Comparison of ENCODE assay signal across 25 cellular contexts in the genomic region with DNA sequence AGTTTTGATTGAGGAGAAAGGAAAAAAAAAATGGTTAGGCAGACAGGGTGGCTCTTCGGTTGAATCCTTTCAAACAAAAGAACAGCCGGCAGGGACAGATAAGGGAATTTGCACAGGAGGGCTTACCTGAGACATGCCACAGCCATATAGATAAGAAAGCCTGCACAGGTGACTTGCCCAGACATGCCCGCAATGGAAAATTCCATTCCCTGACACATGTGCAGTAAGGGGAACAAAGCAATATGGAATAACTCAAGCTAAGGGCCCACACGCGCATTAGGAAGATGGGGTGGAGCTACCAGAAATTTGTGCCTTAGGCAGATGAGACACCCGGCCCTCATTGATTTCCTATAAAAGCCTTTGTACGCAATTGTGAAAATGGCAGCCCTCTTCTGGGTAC.
DNase-seq lines count a peak whose midpoint lies in the region; ATAC-seq and TF ChIP-seq lines count a peak whose summit lies in the region.
"Had no signal": no experiment of that assay in that cellular context is flagged by ENCODE, and none has a peak within 500 bp of the region (broad histone marks: within the 10 kb centered on the region; RNA-seq: fewer than 3 reads in every experiment).

No MANE protein-coding gene starts in this region.

- H3K4me1 Mint-ChIP-seq in endothelial cell (ENCODE audit: unreplicated experiment) (peaks cover 11% of the 10 kb centered on the region), progenitor cell of endocrine pancreas (ENCODE audit: low read depth) (peaks cover 6% of the 10 kb centered on the region)
- H3K4me1 Mint-ChIP-seq: activated CD4-positive, alpha-beta T cell treated with anti-CD3 and anti-CD28 coated beads, Interleukin-2, amount 10 ng/mL, durations not matched to agents 7 days and 5 days; B cell; brain had no signal

- ATAC-seq in IMR-90 (ENCODE audit: low read depth) (no peak), GM18511 (IDR thresholded peaks at IDR 0.05; ENCODE audit: unreplicated experiment) (no peak), GM18861 (IDR thresholded peaks at IDR 0.05; ENCODE audit: unreplicated experiment) (no peak)
- ATAC-seq: GM23338; stimulated activated naive CD8-positive, alpha-beta T cell treated with anti-CD3 and anti-CD28 coated beads, Interleukin-15, Interleukin-2, amounts not matched to agents 100 U/mL and 50 U/mL, for 24 hours had no signal

- peak overlapping the region; percentile 81 for H4K91ac ChIP-seq in IMR-90 (ENCODE audit: insufficient read depth, low read depth, low read length)

- no peak overlapping the region; the same call in 2 of the 3 replicates for H2BK15ac ChIP-seq in IMR-90 (ENCODE audit: low read depth, low read length)

- no TSS peak for BruUV-seq in IMR-90 (replicated peaks; lab: Mats Ljungman, UMichigan)

- no peak overlapping the region for H3K9ac ChIP-seq in IMR-90 (ENCODE audit: low read depth, low read length)

- H2AK9ac ChIP-seq in IMR-90 (replicated peaks; ENCODE audit: low read depth, low read length, poor library complexity) = peak overlapping the region; percentile 87

- peak overlapping the region; percentile 72 for H2BK5ac ChIP-seq in IMR-90 (ENCODE audit: low read depth, low read length, poor library complexity, severe bottlenecking)

- dilution Hi-C loops in IMR-90 (cut with HindIII; ENCODE audit: low sequenced_read_pairs, unreplicated experiment) = no loop called here

- peak overlapping the region; percentile 96 for H2BK20ac ChIP-seq in IMR-90 (ENCODE audit: low read depth, low read length)

- H3K27ac ChIP-seq in IMR-90 (ENCODE audit: insufficient read depth, low read length) = no peak overlapping the region
- no peak overlapping the region for H3K27ac ChIP-seq in prostate gland
- H3K27ac ChIP-seq: Peyer's patch, SJSA1, tibial artery had no signal

- H2AFZ ChIP-seq in IMR-90 (replicated peaks; ENCODE audit: low read length, poor library complexity) = peak overlapping the region; percentile 70
- H2AFZ ChIP-seq: GM23338 had no signal

- intact Hi-C loops in IMR-90 (cut with micrococcal nuclease) = no loop called here
- intact Hi-C loops in prostate gland (cut with DNase I) = no loop called here

- in situ Hi-C loops in IMR-90 (cut with MboI; ENCODE audit: low sequenced_read_pairs) = loop anchor here (25.0 kb wide), 1 partner anchor 646 kb away; no protein-coding TSS in a partner anchor

- H2BK120ac ChIP-seq in IMR-90 (ENCODE audit: low read depth, low read length) = peak overlapping the region; percentile 98

- H3K4me3 Mint-ChIP-seq in endothelial cell (ENCODE audit: unreplicated experiment) (no peak overlapping the region), progenitor cell of endocrine pancreas (ENCODE audit: low read depth) (no peak overlapping the region)
- H3K4me3 Mint-ChIP-seq: activated CD4-positive, alpha-beta T cell treated with anti-CD3 and anti-CD28 coated beads, Interleukin-2, amount 10 ng/mL, durations not matched to agents 7 days and 5 days; B cell; brain; T-helper 1 cell treated with Interleukin-12 subunit alpha and Interleukin-12 subunit beta and Interleukin-4 antibody, amounts not matched to agents 30 μg/mL and 1 μg/mL, for 36 hours had no signal

- peaks cover 2% of the 10 kb centered on the region; the same call in 1 of the 2 replicates for H3K27me3 ChIP-seq in IMR-90 (ENCODE audit: control insufficient read depth, insufficient read depth, low read length)
- no peaks in the 10 kb centered on the region for H3K27me3 ChIP-seq in prostate gland (replicated peaks; ENCODE audit: insufficient read depth)
- H3K27me3 ChIP-seq: Peyer's patch, SJSA1, tibial artery had no signal

- no peak for TF ChIP-seq RAD21 in IMR-90 (IDR thresholded peaks at IDR 0.05; ENCODE audit: low read length)

- H3K4me2 ChIP-seq in IMR-90 (ENCODE audit: low read depth, low read length) = no peak overlapping the region
- H3K4me2 ChIP-seq: GM23338 had no signal

- no peaks in the 10 kb centered on the region for H3K36me3 ChIP-seq in IMR-90 (ENCODE audit: control insufficient read depth, insufficient read depth, low read length)
- H3K36me3 ChIP-seq in prostate gland = no peaks in the 10 kb centered on the region
- H3K36me3 ChIP-seq: Peyer's patch, SJSA1, tibial artery had no signal

- TF ChIP-seq CTCF in IMR-90 (conservative IDR thresholded peaks at IDR 0.05; ENCODE audit: low read depth, low read length) = no peak
- no peak for TF ChIP-seq CTCF in endothelial cell (IDR thresholded peaks at IDR 0.05; ENCODE audit: unreplicated experiment)
- TF ChIP-seq CTCF in progenitor cell of endocrine pancreas (IDR thresholded peaks at IDR 0.05; ENCODE audit: unreplicated experiment) = no peak
- TF ChIP-seq CTCF in prostate gland (IDR thresholded peaks at IDR 0.05) = no peak

- WGBS in IMR-90 (ENCODE audit: extremely low coverage in 2 of 2, insufficient read length in 1 of 2), 2 experiments = no CpG with 5 or more reads among the region's 7 CpGs
- 88% methylated on average over 7 of the region's 7 CpGs for WGBS in prostate gland

- H3K18ac ChIP-seq in IMR-90 (ENCODE audit: low read depth, low read length) = peak overlapping the region; percentile 93; the same call in 1 of the 2 replicates

- peaks cover 11% of the 10 kb centered on the region for H3K36me3 Mint-ChIP-seq in endothelial cell (ENCODE audit: low read depth, unreplicated experiment)
- H3K36me3 Mint-ChIP-seq in progenitor cell of endocrine pancreas (ENCODE audit: insufficient read depth) = peaks cover 9% of the 10 kb centered on the region

- H4K20me1 ChIP-seq in IMR-90 (ENCODE audit: insufficient read depth, low read length) = no peaks in the 10 kb centered on the region

- POLR2A ChIA-PET in IMR-90 (lab: Charles Lee; ENCODE audit: unreplicated experiment) = no interaction called here

- peak overlapping the region; percentile 95 for H4K5ac ChIP-seq in IMR-90 (ENCODE audit: low read depth, low read length)

- H3K9me1 ChIP-seq in IMR-90 (ENCODE audit: insufficient read depth, low read length) = no peaks in the 10 kb centered on the region

- H3K4me3 ChIP-seq in IMR-90 (ENCODE audit: insufficient read depth, low read depth, low read length) = no peak overlapping the region
- H3K4me3 ChIP-seq in prostate gland = no peak overlapping the region
- H3K4me3 ChIP-seq: GM23338, Peyer's patch, SJSA1, tibial artery had no signal

- peak overlapping the region; percentile 52; the same call in 1 of the 2 replicates for H3K23ac ChIP-seq in IMR-90 (ENCODE audit: low read depth, low read length)

- H3K4ac ChIP-seq in IMR-90 (ENCODE audit: low read depth, low read length) = peak overlapping the region; percentile 90

- peak overlapping the region; percentile 66; the same call in 1 of the 2 replicates for H2AK5ac ChIP-seq in IMR-90 (ENCODE audit: low read depth, low read length)

- no peak for TF ChIP-seq POLR2A in IMR-90 (IDR thresholded peaks at IDR 0.05; ENCODE audit: low read depth, low read length)
- no peak for TF ChIP-seq POLR2A in prostate gland (IDR thresholded peaks at IDR 0.05)

- H3K9me3 Mint-ChIP-seq in endothelial cell (ENCODE audit: unreplicated experiment) (peaks cover 5% of the 10 kb centered on the region), progenitor cell of endocrine pancreas (ENCODE audit: low read depth) (peaks cover 6% of the 10 kb centered on the region)

- H3K14ac ChIP-seq in IMR-90 (replicated peaks; ENCODE audit: low read depth, low read length) = peak overlapping the region; percentile 31

- H3K27ac Mint-ChIP-seq in endothelial cell (ENCODE audit: unreplicated experiment) = peak overlapping the region; percentile 25
- H3K27ac Mint-ChIP-seq in progenitor cell of endocrine pancreas = peak overlapping the region; percentile 2
- H3K27ac Mint-ChIP-seq: activated CD4-positive, alpha-beta T cell treated with anti-CD3 and anti-CD28 coated beads, Interleukin-2, amount 10 ng/mL, durations not matched to agents 7 days and 5 days; B cell; GM23338; T-helper 1 cell treated with Interleukin-12 subunit alpha and Interleukin-12 subunit beta and Interleukin-4 antibody, amounts not matched to agents 30 μg/mL and 1 μg/mL, for 36 hours had no signal

- DNase-seq in NCI-H748 (lab: John Stamatoyannopoulos, UW; ENCODE audit: unreplicated experiment) (peak; percentile 45), NCI-H748 treated with DMSO at 0.1 percent for 48 hours (lab: John Stamatoyannopoulos, UW) (no peak), IMR-90 (no peak), endothelial cell (ENCODE audit: low spot score) (no peak), progenitor cell of endocrine pancreas (ENCODE audit: low spot score, unreplicated experiment) (no peak), prostate gland (ENCODE audit: low spot score) (no peak)
- DNase-seq: activated CD4-positive, alpha-beta T cell treated with anti-CD3 and anti-CD28 coated beads, Interleukin-2, amount 10 ng/mL, durations not matched to agents 7 days and 5 days; activated CD8-positive, alpha-beta memory T cell treated with anti-CD3 and anti-CD28 coated beads, Interleukin-2, amount 50 U/mL, for 48 hours; COR-L47; effector memory CD4-positive, alpha-beta T cell; KG1; NCI-H1694 treated with DMSO at 0.1 percent for 48 hours; NCI-H446; nucleus accumbens; Peyer's patch; stimulated activated CD4-positive, alpha-beta T cell treated with anti-CD3 and anti-CD28 coated beads, Interleukin-4, amount 100 ng/mL, for 1 hour; stimulated activated naive CD8-positive, alpha-beta T cell treated with anti-CD3 and anti-CD28 coated beads, Interleukin-15, Interleukin-2, amounts not matched to agents 100 U/mL and 50 U/mL, for 24 hours; tibial artery had no signal

- H3K9me3 ChIP-seq in IMR-90 (ENCODE audit: control insufficient read depth, insufficient read depth, low read length) = no peaks in the 10 kb centered on the region
- no peaks in the 10 kb centered on the region for H3K9me3 ChIP-seq in prostate gland
- H3K9me3 ChIP-seq: Peyer's patch, SJSA1 had no signal

- no peaks in the 10 kb centered on the region for H3K79me1 ChIP-seq in IMR-90 (ENCODE audit: low read depth in 1 of 2, low read length in 2 of 2)

- H3K27me3 Mint-ChIP-seq in endothelial cell (ENCODE audit: unreplicated experiment) (no peaks in the 10 kb centered on the region), progenitor cell of endocrine pancreas (peaks cover 36% of the 10 kb centered on the region)
- H3K27me3 Mint-ChIP-seq: activated CD4-positive, alpha-beta T cell treated with anti-CD3 and anti-CD28 coated beads, Interleukin-2, amount 10 ng/mL, durations not matched to agents 7 days and 5 days; B cell had no signal

- CTCF ChIA-PET in IMR-90 (lab: Yijun Ruan, JAX) = no interaction called here

- H4K8ac ChIP-seq in IMR-90 (ENCODE audit: low read depth in 2 of 2, low read length in 2 of 2) = peak overlapping the region; percentile 87 to 94; a peak in 3 of 4 replicates

- H3K4me1 ChIP-seq in IMR-90 (ENCODE audit: control insufficient read depth, insufficient read depth, low read length) = no peaks in the 10 kb centered on the region
- no peaks in the 10 kb centered on the region for H3K4me1 ChIP-seq in prostate gland (replicated peaks)
- H3K4me1 ChIP-seq: Peyer's patch, tibial artery had no signal

- no peak overlapping the region for H3K56ac ChIP-seq in IMR-90 (ENCODE audit: extremely low read depth, insufficient read depth, low read length)

TF ChIP-seq in IMR-90, 13 proteins besides CTCF, POLR2A, EP300 and RAD21:
- TF ChIP-seq RCOR1 (IDR thresholded peaks at IDR 0.05; ENCODE audit: insufficient replicate concordance, low read length) = no peak
